Comparison of ENCODE assay signal across 1 cellular context in genomic region chr3:38003371-38003816, GRCh38.
TF ChIP-seq lines count a peak whose summit lies in the region.

No MANE protein-coding gene starts in this region.

TF ChIP-seq in HepG2, 621 proteins besides CTCF, POLR2A, EP300 and RAD21 (continued from another document and continues in another):
- TF ChIP-seq ZBTB37 (CRISPR knock-in tag; IDR thresholded peaks at IDR 0.05), result no peak
- no peak for TF ChIP-seq NONO (IDR thresholded peaks at IDR 0.05)
- TF ChIP-seq NONO (CRISPR knock-in tag; conservative IDR thresholded peaks at IDR 0.05), result no peak; the same call in 1 of the 2 replicates
- TF ChIP-seq ZNF263 (CRISPR knock-in tag; IDR thresholded peaks at IDR 0.05), result peak; percentile 91; the same call in 1 of the 2 replicates
- 0 out of 2 replicates have a peak, but pooled peaks have one; percentile 19 for TF ChIP-seq ZMAT3 (CRISPR knock-in tag; conservative IDR thresholded peaks at IDR 0.05)
- TF ChIP-seq FOSL1 (CRISPR knock-in tag; IDR thresholded peaks at IDR 0.05; ENCODE audit: borderline replicate concordance), result no peak
- no peak for TF ChIP-seq ZNF775 (CRISPR knock-in tag; IDR thresholded peaks at IDR 0.05; ENCODE audit: borderline replicate concordance)
- TF ChIP-seq ZNF280D (CRISPR knock-in tag; IDR thresholded peaks at IDR 0.05), result no peak
- TF ChIP-seq ZNF639 (CRISPR knock-in tag; conservative IDR thresholded peaks at IDR 0.05), result no peak
- no peak for TF ChIP-seq ZNF543 (CRISPR knock-in tag; IDR thresholded peaks at IDR 0.05)
- TF ChIP-seq SRSF9 (IDR thresholded peaks at IDR 0.05; ENCODE audit: borderline replicate concordance, insufficient read depth, low read depth, low read length, poor library complexity, severe bottlenecking), result no peak
- TF ChIP-seq ZNF296 (CRISPR knock-in tag; conservative IDR thresholded peaks at IDR 0.05), result no peak
- TF ChIP-seq CCDC6 (CRISPR knock-in tag; IDR thresholded peaks at IDR 0.05), result peak; percentile 86
- TF ChIP-seq ZZZ3 (CRISPR knock-in tag; IDR thresholded peaks at IDR 0.05; ENCODE audit: borderline replicate concordance), result no peak
- no peak for TF ChIP-seq ARID4A (CRISPR knock-in tag; IDR thresholded peaks at IDR 0.05; ENCODE audit: borderline replicate concordance)
- TF ChIP-seq ELF1 (CRISPR knock-in tag; IDR thresholded peaks at IDR 0.05), result no peak
- TF ChIP-seq ZNF75D (CRISPR knock-in tag; IDR thresholded peaks at IDR 0.05; ENCODE audit: borderline replicate concordance), result no peak
- TF ChIP-seq ZNF841 (CRISPR knock-in tag; IDR thresholded peaks at IDR 0.05; ENCODE audit: borderline replicate concordance), result no peak
- 0 out of 2 replicates have a peak, but pooled peaks have one; percentile 48 for TF ChIP-seq MYPOP (CRISPR knock-in tag; IDR thresholded peaks at IDR 0.05)
- TF ChIP-seq ELF3 (CRISPR knock-in tag; IDR thresholded peaks at IDR 0.05), result peak; percentile 37; the same call in 1 of the 2 replicates
- TF ChIP-seq JUNB (CRISPR knock-in tag; IDR thresholded peaks at IDR 0.05; ENCODE audit: borderline replicate concordance), result no peak
- TF ChIP-seq HDAC6 (IDR thresholded peaks at IDR 0.05; ENCODE audit: low read depth, low read length), result no peak
- no peak for TF ChIP-seq ZBTB4 (CRISPR knock-in tag; IDR thresholded peaks at IDR 0.05; ENCODE audit: borderline replicate concordance)
- TF ChIP-seq ZNF597 (CRISPR knock-in tag; IDR thresholded peaks at IDR 0.05), result no peak
- TF ChIP-seq ZBTB40 (IDR thresholded peaks at IDR 0.05), result no peak
- no peak for TF ChIP-seq ZBTB40 (CRISPR knock-in tag; IDR thresholded peaks at IDR 0.05)
- TF ChIP-seq U2AF2 (IDR thresholded peaks at IDR 0.05; ENCODE audit: low read depth, low read length), result no peak
- no peak for TF ChIP-seq ZNF337 (CRISPR knock-in tag; IDR thresholded peaks at IDR 0.05; ENCODE audit: borderline replicate concordance, low read depth)
- TF ChIP-seq SMAD3 (CRISPR knock-in tag; IDR thresholded peaks at IDR 0.05), result no peak
